ENCODE assay signal across 21 cellular contexts in genomic region chr11:92396133-92396532, GRCh38.
"Had no signal": no experiment of that assay in that cellular context is flagged by ENCODE, and none has a peak within 500 bp of the region (broad histone marks: within the 10 kb centered on the region; RNA-seq: fewer than 3 reads in every experiment).

No MANE protein-coding gene starts in this region.

- H3K36me3 ChIP-seq: Peyer's patch, SJCRH30 had no signal

- H3K4me1 ChIP-seq: Peyer's patch, SJCRH30 had no signal

- H3K27me3 ChIP-seq: Peyer's patch, SJCRH30 had no signal

- DNase-seq: KBM-7, MV-4-11, NCI-H1048, NCI-H1105, NCI-H1436 treated with DMSO at 0.1 percent for 48 hours, NCI-H1694, NCI-H187 treated with DMSO at 0.1 percent for 48 hours, NCI-H2029 treated with DMSO at 0.1 percent for 48 hours, NCI-H2171 treated with DMSO at 0.1 percent for 48 hours, NCI-H345, NCI-H446 treated with DMSO at 0.1 percent for 48 hours, NCI-H748 treated with DMSO at 0.1 percent for 48 hours, OCI-M1, PC-9, Peyer's patch, SHP77 treated with DMSO at 0.1 percent for 48 hours, SJCRH30, T-helper 1 cell had no signal

- ATAC-seq: Right ventricle myocardium inferior, SK-N-SH treated with all-trans-retinoic acid at 6 μM for 48 hours had no signal

- H3K4me3 ChIP-seq: PC-9, Peyer's patch, SJCRH30 had no signal

- H3K27ac ChIP-seq: HL-60, PC-9, Peyer's patch, SJCRH30 had no signal

- H3K9me3 ChIP-seq: Peyer's patch, SJCRH30 had no signal
